Comparison of ENCODE assay signal across 1 cellular context in genomic region chr3:150739877-150740645, GRCh38.
TF ChIP-seq lines count a peak whose summit lies in the region.

No MANE protein-coding gene starts in this region.

TF ChIP-seq in SK-N-SH, 30 proteins besides CTCF, POLR2A, EP300 and RAD21 (continued from another document):
- TF ChIP-seq, protein P1, sequence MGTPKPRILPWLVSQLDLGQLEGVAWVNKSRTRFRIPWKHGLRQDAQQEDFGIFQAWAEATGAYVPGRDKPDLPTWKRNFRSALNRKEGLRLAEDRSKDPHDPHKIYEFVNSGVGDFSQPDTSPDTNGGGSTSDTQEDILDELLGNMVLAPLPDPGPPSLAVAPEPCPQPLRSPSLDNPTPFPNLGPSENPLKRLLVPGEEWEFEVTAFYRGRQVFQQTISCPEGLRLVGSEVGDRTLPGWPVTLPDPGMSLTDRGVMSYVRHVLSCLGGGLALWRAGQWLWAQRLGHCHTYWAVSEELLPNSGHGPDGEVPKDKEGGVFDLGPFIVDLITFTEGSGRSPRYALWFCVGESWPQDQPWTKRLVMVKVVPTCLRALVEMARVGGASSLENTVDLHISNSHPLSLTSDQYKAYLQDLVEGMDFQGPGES (IDR thresholded peaks at IDR 0.05; ENCODE audit: low read depth, low read length): no peak
- TF ChIP-seq REST (IDR thresholded peaks at IDR 0.05; ENCODE audit: low read depth, low read length) (no peak), EZH2phosphoT487 (IDR thresholded peaks at IDR 0.05; ENCODE audit: borderline replicate concordance, low read depth) (no peak), TEAD4 (IDR thresholded peaks at IDR 0.05; ENCODE audit: borderline replicate concordance, insufficient read depth) (no peak), FOSL2 (IDR thresholded peaks at IDR 0.05; ENCODE audit: borderline replicate concordance, low read depth) (no peak), NFIC (IDR thresholded peaks at IDR 0.05; ENCODE audit: borderline replicate concordance) (no peak), MXI1 (IDR thresholded peaks at IDR 0.05; ENCODE audit: low read depth, low read length) (no peak)
